ENCODE assay signal across 16 cellular contexts in genomic region chr17:73211745-73212144, GRCh38. TPM values are rescaled to one million over a fixed set of nuclear protein-coding genes. Genes with fewer than 3 reads are reported as not detected.
DNase-seq lines count a peak whose midpoint lies in the region; ATAC-seq and TF ChIP-seq lines count a peak whose summit lies in the region.
"Had no signal": no experiment of that assay in that cellular context is flagged by ENCODE, and none has a peak within 500 bp of the region (broad histone marks: within the 10 kb centered on the region; RNA-seq: fewer than 3 reads in every experiment).

No MANE protein-coding gene starts in this region.

- no peak overlapping the region for H3K4me2 ChIP-seq in PC-3 (ENCODE audit: low read length)

- H3K9me2 ChIP-seq in PC-3 (replicated peaks; ENCODE audit: low read length): no peaks in the 10 kb centered on the region

- H3K79me2 ChIP-seq in PC-3 (ENCODE audit: low read length): peaks cover 16% of the 10 kb centered on the region; the same call in 1 of the 2 replicates

- peak overlapping the region; percentile 96 for H3K27ac Mint-ChIP-seq in activated T-cell treated with anti-CD3 and anti-CD28 coated beads, Interleukin-2, amount 50 U/mL, for 72 hours
- H3K27ac Mint-ChIP-seq in immature natural killer cell: peak overlapping the region; percentile 60 to 90 (median 80)
- H3K27ac Mint-ChIP-seq in stimulated activated naive CD8-positive, alpha-beta T cell treated with anti-CD3 and anti-CD28 coated beads, Interleukin-15, Interleukin-2, amounts not matched to agents 100 ng/mL and 50 ng/mL, for 24 hours: peak overlapping the region; percentile 78
- H3K27ac Mint-ChIP-seq: H9, mesothelial cell of epicardium had no signal

- BruUV-seq in PC-3 (replicated peaks; lab: Mats Ljungman, UMichigan): no TSS peak

- H3K9me3 Mint-ChIP-seq in activated T-cell treated with anti-CD3 and anti-CD28 coated beads, Interleukin-2, amount 50 U/mL, for 72 hours: no peaks in the 10 kb centered on the region
- no peaks in the 10 kb centered on the region for H3K9me3 Mint-ChIP-seq in immature natural killer cell
- H3K9me3 Mint-ChIP-seq in stimulated activated naive CD8-positive, alpha-beta T cell treated with anti-CD3 and anti-CD28 coated beads, Interleukin-15, Interleukin-2, amounts not matched to agents 100 ng/mL and 50 ng/mL, for 24 hours: no peaks in the 10 kb centered on the region
- H3K9me3 Mint-ChIP-seq: H9, mesothelial cell of epicardium had no signal

- CTCF ChIA-PET in PC-3 (lab: Charles Lee): interaction anchor here (1.3 kb wide), 1 partner anchor 148 kb away, joined by 3 read pairs; no protein-coding TSS in a partner anchor

- H3K27me3 Mint-ChIP-seq in activated T-cell treated with anti-CD3 and anti-CD28 coated beads, Interleukin-2, amount 50 U/mL, for 72 hours (ENCODE audit: low read depth): no peaks in the 10 kb centered on the region
- H3K27me3 Mint-ChIP-seq in immature natural killer cell (ENCODE audit: low read depth in 3 of 3): peaks cover 0 to 2% (median 0%) of the 10 kb centered on the region in 3 donors
- no peaks in the 10 kb centered on the region for H3K27me3 Mint-ChIP-seq in stimulated activated naive CD8-positive, alpha-beta T cell treated with anti-CD3 and anti-CD28 coated beads, Interleukin-15, Interleukin-2, amounts not matched to agents 100 ng/mL and 50 ng/mL, for 24 hours

- peak; percentile 57 to 63 for ATAC-seq in activated T-cell treated with anti-CD3 and anti-CD28 coated beads, Interleukin-2, amount 50 U/mL, for 72 hours (replicated peaks in 1 of 2)
- no peak for ATAC-seq in PC-3
- ATAC-seq in GM18868 (IDR thresholded peaks at IDR 0.05; ENCODE audit: unreplicated experiment): no peak

- TF ChIP-seq CTCF in PC-3 (conservative IDR thresholded peaks at IDR 0.05; ENCODE audit: low read depth, low read length): no peak

- no peak overlapping the region for H3K4me3 ChIP-seq in PC-3 (ENCODE audit: low read length)
- H3K4me3 ChIP-seq: cardiac muscle cell, esophagus squamous epithelium had no signal

- H3K27me3 ChIP-seq in PC-3 (ENCODE audit: low read length): no peaks in the 10 kb centered on the region
- H3K27me3 ChIP-seq: cardiac muscle cell, esophagus squamous epithelium had no signal

- no peak overlapping the region for H2AFZ ChIP-seq in PC-3 (ENCODE audit: low read length)

- peaks cover 34% of the 10 kb centered on the region for H3K36me3 ChIP-seq in PC-3 (ENCODE audit: low read depth, low read length)

- no peaks in the 10 kb centered on the region for H3F3A ChIP-seq in PC-3 (ENCODE audit: low read length, unreplicated experiment)

- H3K9me3 ChIP-seq in PC-3 (ENCODE audit: low read length): no peaks in the 10 kb centered on the region
- H3K9me3 ChIP-seq: esophagus squamous epithelium had no signal

- peaks cover 8% of the 10 kb centered on the region; the same call in 1 of the 2 replicates for H4K20me1 ChIP-seq in PC-3 (ENCODE audit: low read length)

- H3K27ac ChIP-seq in PC-3 (ENCODE audit: low read length): no peak overlapping the region
- H3K27ac ChIP-seq: cardiac muscle cell, esophagus squamous epithelium had no signal

- peaks cover 9 to 29% of the 10 kb centered on the region in 2 donors for H3K36me3 Mint-ChIP-seq in activated T-cell treated with anti-CD3 and anti-CD28 coated beads, Interleukin-2, amount 50 U/mL, for 72 hours (ENCODE audit: insufficient read depth in 2 of 2)
- H3K36me3 Mint-ChIP-seq in immature natural killer cell: peaks cover 22 to 35% (median 26%) of the 10 kb centered on the region in 3 donors
- H3K36me3 Mint-ChIP-seq in stimulated activated naive CD8-positive, alpha-beta T cell treated with anti-CD3 and anti-CD28 coated beads, Interleukin-15, Interleukin-2, amounts not matched to agents 100 ng/mL and 50 ng/mL, for 24 hours (ENCODE audit: low read depth): peaks cover 56% of the 10 kb centered on the region

- DNase-seq in NCI-H748 (lab: John Stamatoyannopoulos, UW; ENCODE audit: unreplicated experiment) (peak; percentile 51), NCI-H748 treated with DMSO at 0.1 percent for 48 hours (lab: John Stamatoyannopoulos, UW) (no peak), immature natural killer cell (peak; percentile 35 to 74 (median 64)), hypothalamus (lab: John Stamatoyannopoulos, UW) (no peak), PC-3 (no peak)
- peak; percentile 48 to 67 for DNase-seq in activated T-cell treated with anti-CD3 and anti-CD28 coated beads, Interleukin-2, amount 50 U/mL, for 72 hours
- DNase-seq: 8988T, esophagus squamous epithelium, H9, NCI-H187 had no signal

- intact Hi-C loops in PC-3 (cut with micrococcal nuclease): no loop called here

- H3K4me3 Mint-ChIP-seq in activated T-cell treated with anti-CD3 and anti-CD28 coated beads, Interleukin-2, amount 50 U/mL, for 72 hours: peak overlapping the region; percentile 69 to 70
- peak overlapping the region; percentile 62 to 85 (median 70) for H3K4me3 Mint-ChIP-seq in immature natural killer cell
- H3K4me3 Mint-ChIP-seq in stimulated activated naive CD8-positive, alpha-beta T cell treated with anti-CD3 and anti-CD28 coated beads, Interleukin-15, Interleukin-2, amounts not matched to agents 100 ng/mL and 50 ng/mL, for 24 hours: peak overlapping the region; percentile 51
- H3K4me3 Mint-ChIP-seq: H9, mesothelial cell of epicardium had no signal

- peaks cover 49% of the 10 kb centered on the region for H3K4me1 Mint-ChIP-seq in activated T-cell treated with anti-CD3 and anti-CD28 coated beads, Interleukin-2, amount 50 U/mL, for 72 hours (ENCODE audit: low read depth)
- H3K4me1 Mint-ChIP-seq in immature natural killer cell: peaks cover 26 to 34% of the 10 kb centered on the region in 2 donors
- H3K4me1 Mint-ChIP-seq in stimulated activated naive CD8-positive, alpha-beta T cell treated with anti-CD3 and anti-CD28 coated beads, Interleukin-15, Interleukin-2, amounts not matched to agents 100 ng/mL and 50 ng/mL, for 24 hours (ENCODE audit: low read depth): peaks cover 50% of the 10 kb centered on the region
- H3K4me1 Mint-ChIP-seq: mesothelial cell of epicardium had no signal

- H3K9ac ChIP-seq in PC-3 (ENCODE audit: low read length): no peak overlapping the region

- H3K4me1 ChIP-seq in PC-3 (ENCODE audit: insufficient read depth, low read length): peaks cover 5% of the 10 kb centered on the region; the same call in 1 of the 2 replicates

- POLR2A ChIA-PET in PC-3 (lab: Charles Lee; ENCODE audit: unreplicated experiment): no interaction called here

RNA-seq across cellular contexts. Expression of gene COG1, which starts 18.9 kb away (rescaled TPM):
- total RNA-seq in activated T-cell treated with anti-CD3 and anti-CD28 coated beads, Interleukin-2, amount 50 U/mL, for 72 hours: 10 to 100 TPM; 36.2 to 37.1 TPM
- 10 to 100 TPM in 2 of 3 donors, 1 to 10 TPM in 1; 9.6 to 33.6 (median 17.2) TPM for polyA plus RNA-seq in immature natural killer cell
- 24.1 and 31.6 TPM in 2 replicates for total RNA-seq in PC-3 (2014; rRNA removed)

RNA-seq across cellular contexts. Expression of gene SSTR2, which starts 46.9 kb away (rescaled TPM):
- total RNA-seq in activated T-cell treated with anti-CD3 and anti-CD28 coated beads, Interleukin-2, amount 50 U/mL, for 72 hours: under 1 TPM; 0.29 to 0.32 TPM
- polyA plus RNA-seq in immature natural killer cell: not detected
- not detected in 2 replicates for total RNA-seq in PC-3 (2014; rRNA removed)

RNA-seq across cellular contexts. Expression of gene CPSF4L, which starts 49.9 kb away (rescaled TPM):
- total RNA-seq in activated T-cell treated with anti-CD3 and anti-CD28 coated beads, Interleukin-2, amount 50 U/mL, for 72 hours: not detected
- polyA plus RNA-seq in immature natural killer cell: not detected
- total RNA-seq in PC-3 (2014; rRNA removed): not detected in 2 replicates
- total RNA-seq: activated CD8-positive, alpha-beta memory T cell treated with anti-CD3 and anti-CD28 coated beads for 36 hours; cardiac muscle cell; esophagus squamous epithelium; H9 had no signal
- polyA plus RNA-seq: cardiac muscle cell, thymus had no signal

Comparison
In these comparisons a context has a peak if more than half of its experiments do, and no peak if none do; other contexts are left out.
1. DNase-seq: peak in NCI-H748 (single experiment), activated T-cell treated with anti-CD3 and anti-CD28 coated beads, Interleukin-2, amount 50 U/mL, for 72 hours (2 of 2) and immature natural killer cell (3 of 3); none in NCI-H748 treated with DMSO at 0.1 percent for 48 hours (single experiment), hypothalamus (0 of 51) and PC-3 (single experiment).
2. ATAC-seq: peak in activated T-cell treated with anti-CD3 and anti-CD28 coated beads, Interleukin-2, amount 50 U/mL, for 72 hours (2 of 2); none in PC-3 (single experiment) and GM18868 (single experiment).
3. Peak in every context shown above with its lines, with median percentiles within 50 percentile points of each other: H3K27ac Mint-ChIP-seq and H3K4me3 Mint-ChIP-seq.